In the genomic region with DNA sequence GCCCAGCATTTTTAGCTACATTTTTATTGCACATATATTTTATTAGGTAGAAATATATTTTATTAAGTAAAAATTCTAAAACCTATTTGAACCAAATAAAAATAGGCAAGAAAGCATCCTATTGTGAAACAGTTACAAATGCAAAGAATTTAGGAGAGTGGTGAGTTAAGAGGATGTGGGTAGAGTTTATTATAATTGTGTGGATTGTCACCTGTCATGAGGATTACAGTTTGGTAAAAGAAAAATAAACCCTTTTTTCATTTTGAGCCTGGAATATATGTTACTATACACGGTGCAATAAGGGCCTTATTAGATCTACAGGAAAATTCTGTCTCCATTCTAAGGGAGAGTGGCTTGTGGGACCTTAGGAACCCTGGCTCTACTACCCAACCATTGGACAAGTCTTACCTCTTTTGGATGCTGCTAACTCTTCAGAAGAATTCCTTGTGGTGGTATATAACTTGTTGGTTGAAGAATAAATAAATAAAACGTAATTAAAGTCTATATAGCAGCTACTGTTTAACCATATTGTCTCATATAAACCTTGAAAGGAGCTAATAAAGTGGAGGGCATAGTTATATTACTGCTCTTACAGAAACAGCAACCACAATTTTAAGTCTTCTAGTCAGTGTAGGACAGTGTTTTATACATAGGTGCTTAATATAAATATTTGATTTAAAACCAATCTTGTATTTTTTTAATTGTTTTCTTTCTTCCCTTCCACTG, we compare ENCODE assay signal across 13 cellular contexts.
"Had no signal": no experiment of that assay in that cellular context is flagged by ENCODE, and none has a peak within 500 bp of the region (broad histone marks: within the 10 kb centered on the region; RNA-seq: fewer than 3 reads in every experiment).

No MANE protein-coding gene starts in this region.

- H3K9me3 Mint-ChIP-seq: activated naive CD4-positive, alpha-beta T cell treated with anti-CD3 and anti-CD28 coated beads, Interleukin-2, amount 10 ng/mL, durations not matched to agents 7 days and 5 days; activated T-helper 2 cell treated with anti-CD3 and anti-CD28 coated beads, Interferon-gamma antibody, Interleukin-2, Interleukin-4, amounts not matched to agents 10 μg/mL and 5 μg/mL and 100 μg/mL, durations not matched to agents 14 hours and 24 hours and 36 hours; memory B cell; natural killer cell treated with Interleukin-12 subunit alpha and Interleukin-12 subunit beta and Interleukin-15 and Interleukin-18, amount 100 ng/mL, for 72 hours; stimulated activated naive B cell treated with anti-CD40 and anti-IgM and Interleukin-4, amounts not matched to agents 10 μg/mL and 1 μg/mL and 100 μg/mL, for 72 hours had no signal

- H3K9me3 ChIP-seq: thyroid gland had no signal

- H3K27me3 ChIP-seq: dorsolateral prefrontal cortex, thyroid gland had no signal

- H3K27ac ChIP-seq: dorsolateral prefrontal cortex had no signal

- H3K4me3 ChIP-seq: dorsolateral prefrontal cortex, thyroid gland had no signal

- H3K4me3 Mint-ChIP-seq: activated naive CD4-positive, alpha-beta T cell treated with anti-CD3 and anti-CD28 coated beads, Interleukin-2, amount 10 ng/mL, durations not matched to agents 7 days and 5 days; memory B cell; natural killer cell treated with Interleukin-12 subunit alpha and Interleukin-12 subunit beta and Interleukin-15 and Interleukin-18, amount 100 ng/mL, for 72 hours; stimulated activated naive B cell treated with anti-CD40 and anti-IgM and Interleukin-4, amounts not matched to agents 10 μg/mL and 1 μg/mL and 100 μg/mL, for 72 hours had no signal

- H3K36me3 Mint-ChIP-seq: activated naive CD4-positive, alpha-beta T cell treated with anti-CD3 and anti-CD28 coated beads, Interleukin-2, amount 10 ng/mL, durations not matched to agents 7 days and 5 days; memory B cell; natural killer cell treated with Interleukin-12 subunit alpha and Interleukin-12 subunit beta and Interleukin-15 and Interleukin-18, amount 100 ng/mL, for 72 hours; stimulated activated naive B cell treated with anti-CD40 and anti-IgM and Interleukin-4, amounts not matched to agents 10 μg/mL and 1 μg/mL and 100 μg/mL, for 72 hours had no signal

- H3K4me1 Mint-ChIP-seq: activated naive CD4-positive, alpha-beta T cell treated with anti-CD3 and anti-CD28 coated beads, Interleukin-2, amount 10 ng/mL, durations not matched to agents 7 days and 5 days had no signal

- DNase-seq: activated CD4-positive, alpha-beta T cell treated with anti-CD3 and anti-CD28 coated beads for 1 hour; activated CD4-positive, alpha-beta T cell treated with anti-CD3 and anti-CD28 coated beads, Interleukin-2, amount 50 U/mL, for 4 hours; activated naive CD4-positive, alpha-beta T cell treated with anti-CD3 and anti-CD28 coated beads, Interleukin-2, amount 10 ng/mL, durations not matched to agents 7 days and 5 days; dorsolateral prefrontal cortex; left ventricle myocardium superior; retina; stimulated activated CD4-positive, alpha-beta T cell treated with anti-CD3 and anti-CD28 coated beads, Interleukin-4, amount 100 ng/mL, for 1 hour; stimulated activated naive B cell treated with anti-CD40 and anti-IgM and Interleukin-4, amounts not matched to agents 10 μg/mL and 1 μg/mL and 100 μg/mL, for 72 hours; T1000; thyroid gland had no signal

- H3K27ac Mint-ChIP-seq: activated naive CD4-positive, alpha-beta T cell treated with anti-CD3 and anti-CD28 coated beads, Interleukin-2, amount 10 ng/mL, durations not matched to agents 7 days and 5 days; activated T-helper 2 cell treated with anti-CD3 and anti-CD28 coated beads, Interferon-gamma antibody, Interleukin-2, Interleukin-4, amounts not matched to agents 10 μg/mL and 5 μg/mL and 100 μg/mL, durations not matched to agents 14 hours and 24 hours and 36 hours had no signal

- H3K27me3 Mint-ChIP-seq: activated naive CD4-positive, alpha-beta T cell treated with anti-CD3 and anti-CD28 coated beads, Interleukin-2, amount 10 ng/mL, durations not matched to agents 7 days and 5 days; memory B cell; natural killer cell treated with Interleukin-12 subunit alpha and Interleukin-12 subunit beta and Interleukin-15 and Interleukin-18, amount 100 ng/mL, for 72 hours; stimulated activated naive B cell treated with anti-CD40 and anti-IgM and Interleukin-4, amounts not matched to agents 10 μg/mL and 1 μg/mL and 100 μg/mL, for 72 hours had no signal

- ATAC-seq: stimulated activated naive B cell treated with anti-CD40 and anti-IgM and Interleukin-4, amounts not matched to agents 10 μg/mL and 1 μg/mL and 100 μg/mL, for 72 hours had no signal

- H3K36me3 ChIP-seq: thyroid gland had no signal
